ENCODE assay signal across 34 cellular contexts in the genomic region with DNA sequence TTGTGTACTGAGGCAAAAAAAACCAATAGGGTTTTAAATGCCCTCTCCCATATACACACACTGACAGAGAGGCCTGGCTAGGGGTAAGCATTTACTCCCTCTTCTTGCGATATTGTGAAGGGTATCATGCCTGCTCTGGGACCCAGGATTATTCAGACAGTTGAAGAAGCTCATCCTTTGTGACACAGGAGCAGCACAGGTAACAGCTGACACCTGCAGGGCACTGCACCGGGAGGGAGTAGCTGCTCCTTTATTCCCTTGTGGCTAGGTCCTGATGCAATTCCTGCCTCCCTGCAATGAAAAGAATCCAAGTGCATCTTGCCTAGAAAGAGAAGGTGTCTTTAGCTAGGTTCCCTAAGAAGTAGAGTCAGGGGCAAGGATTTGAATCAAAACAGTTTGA.
"Had no signal": no experiment of that assay in that cellular context is flagged by ENCODE, and none has a peak within 500 bp of the region (broad histone marks: within the 10 kb centered on the region; RNA-seq: fewer than 3 reads in every experiment).

No MANE protein-coding gene starts in this region.

- H3K4me3 ChIP-seq: adrenal gland, body of pancreas, breast epithelium had no signal

- H3K9me3 ChIP-seq: adrenal gland, body of pancreas had no signal

- ATAC-seq: activated CD8-positive, alpha-beta T cell treated with anti-CD3 and anti-CD28 coated beads for 36 hours; activated naive CD4-positive, alpha-beta T cell treated with anti-CD3 and anti-CD28 coated beads, Interleukin-2, amount 50 U/mL, for 72 hours; activated T-cell treated with anti-CD3 and anti-CD28 coated beads, Interleukin-2, amount 50 U/mL, for 4 hours; activated T-cell treated with anti-CD3 and anti-CD28 coated beads, Interleukin-2, amount 50 U/mL, for 72 hours; activated T-helper 17 cell treated with anti-CD3 and anti-CD28 coated beads, Interleukin-2, amount 50 U/mL, for 72 hours; body of pancreas had no signal

- H3K27ac ChIP-seq: adrenal gland, body of pancreas, brain microvascular endothelial cell, breast epithelium, VCaP had no signal

- DNase-seq: activated B cell treated with CpG ODN at 0.5 μM for 24 hours; activated CD4-positive, alpha-beta memory T cell treated with anti-CD3 and anti-CD28 coated beads for 36 hours; activated CD4-positive, alpha-beta T cell treated with anti-CD3 and anti-CD28 coated beads for 4 hours; activated CD4-positive, alpha-beta T cell treated with anti-CD3 and anti-CD28 coated beads, Interleukin-2, amount 10 ng/mL, durations not matched to agents 24 days and 14 days; activated CD4-positive, alpha-beta T cell treated with anti-CD3 and anti-CD28 coated beads, Interleukin-2, amount 50 U/mL, for 1 hour; activated CD4-positive, alpha-beta T cell treated with anti-CD3 and anti-CD28 coated beads, Interleukin-2, amount 50 U/mL, for 4 hours; activated CD4-positive, CD25-positive, alpha-beta regulatory T cell treated with anti-CD3 and anti-CD28 coated beads, Interleukin-2, amount 50 U/mL, for 72 hours; activated CD8-positive, alpha-beta memory T cell treated with anti-CD3 and anti-CD28 coated beads, Interleukin-2, amount 50 U/mL, for 4 hours; activated CD8-positive, alpha-beta T cell treated with anti-CD3 and anti-CD28 coated beads for 36 hours; activated effector memory CD4-positive, alpha-beta T cell treated with anti-CD3 and anti-CD28 coated beads, Interleukin-2, amount 50 U/mL, for 16 hours; activated gamma-delta T cell treated with Interleukin-2 at 50 U/mL for 16 hours; activated naive CD4-positive, alpha-beta T cell; activated naive CD4-positive, alpha-beta T cell treated with anti-CD3 and anti-CD28 coated beads for 36 hours; activated naive CD4-positive, alpha-beta T cell treated with anti-CD3 and anti-CD28 coated beads, Interleukin-2, amount 50 U/mL, for 16 hours; activated naive CD8-positive, alpha-beta T cell treated with anti-CD3 and anti-CD28 coated beads for 36 hours; activated T-cell treated with anti-CD3 and anti-CD28 coated beads for 4 hours; activated T-cell treated with anti-CD3 and anti-CD28 coated beads, Interleukin-2, amount 50 U/mL, for 1 hour; activated T-cell treated with anti-CD3 and anti-CD28 coated beads, Interleukin-2, amount 50 U/mL, for 4 hours; activated T-cell treated with anti-CD3 and anti-CD28 coated beads, Interleukin-2, amount 50 U/mL, for 72 hours; adrenal gland; amniotic stem cell; aorta; body of pancreas; brain microvascular endothelial cell; central memory CD4-positive, alpha-beta T cell; T-helper 1 cell; T-helper 2 cell; T-helper 9 cell had no signal

- H3K27me3 ChIP-seq: adrenal gland, body of pancreas, brain microvascular endothelial cell, breast epithelium had no signal

- FAIRE-seq: astrocyte, TTC549 had no signal

- H3K4me1 ChIP-seq: body of pancreas, breast epithelium had no signal

- H3K36me3 ChIP-seq: breast epithelium had no signal
